In the genomic region with DNA sequence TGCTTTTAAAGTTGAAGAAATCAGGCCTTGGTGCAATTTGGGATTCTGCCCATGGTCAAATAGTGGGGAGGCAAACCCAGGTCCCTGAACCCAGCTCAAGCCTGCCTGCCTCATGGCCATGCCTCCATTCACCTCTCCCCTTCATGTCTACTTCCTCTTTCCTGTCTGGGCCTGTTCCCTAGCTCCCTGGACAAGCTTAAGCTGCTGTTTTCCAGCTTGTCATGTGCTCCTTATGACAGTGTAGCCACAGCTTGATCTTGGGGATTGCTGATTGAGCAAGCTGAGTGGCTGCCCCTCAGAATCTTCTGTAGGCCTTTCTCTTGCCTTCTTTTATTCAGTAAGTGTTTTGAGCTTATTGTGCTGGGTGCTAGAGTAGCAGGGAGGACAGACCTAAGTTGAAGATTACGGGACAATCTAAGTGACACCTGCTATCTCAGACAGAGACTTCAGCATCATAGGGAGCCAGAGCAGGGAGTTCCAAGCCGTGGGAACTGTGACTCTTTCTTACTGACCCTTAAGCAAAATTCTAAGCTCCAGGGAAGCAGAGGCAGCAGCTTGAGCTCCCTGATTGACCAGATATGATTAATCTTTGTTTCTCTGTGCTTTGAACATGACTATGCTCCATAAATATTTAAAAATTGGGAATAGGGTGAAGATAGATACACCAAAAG, we compare ENCODE assay signal across 9 cellular contexts. TPM values are rescaled to one million over a fixed set of nuclear protein-coding genes. Genes with fewer than 3 reads are reported as not detected.
DNase-seq lines count a peak whose midpoint lies in the region; ATAC-seq and TF ChIP-seq lines count a peak whose summit lies in the region.
"Had no signal": no experiment of that assay in that cellular context is flagged by ENCODE, and none has a peak within 500 bp of the region (broad histone marks: within the 10 kb centered on the region; RNA-seq: fewer than 3 reads in every experiment).

No MANE protein-coding gene starts in this region.

- H3K27me3 ChIP-seq in RWPE2 (ENCODE audit: insufficient read depth, poor library complexity, severe bottlenecking) (no peaks in the 10 kb centered on the region), right lobe of liver (no peaks in the 10 kb centered on the region)

- H3K36me3 ChIP-seq in RWPE2 (ENCODE audit: low read depth), result 0 out of 2 replicates have a peak, but pooled peaks cover 5% of the 10 kb centered on the region
- no peaks in the 10 kb centered on the region for H3K36me3 ChIP-seq in right lobe of liver

- H3K27ac ChIP-seq in RWPE2 (ENCODE audit: poor library complexity, severe bottlenecking), result peak overlapping the region; percentile 65
- peak overlapping the region; percentile 84 to 88 (median 86) for H3K27ac ChIP-seq in right lobe of liver

- intact Hi-C loops in Right ventricle myocardium inferior (cut with DNase I), result loop anchor here (10.0 kb wide), 1 partner anchor 528 kb away; a partner anchor contains a TSS
- intact Hi-C loops in cardiac septum (cut with DNase I), result loop anchor here (10.0 kb wide), 1 partner anchor 398 kb away; a partner anchor contains a TSS
- intact Hi-C loops in right lobe of liver (cut with DNase I), result no loop called here

- H3K27me3 Mint-ChIP-seq in brain, result peaks cover 3% of the 10 kb centered on the region
- no peaks in the 10 kb centered on the region for H3K27me3 Mint-ChIP-seq in stimulated activated naive CD8-positive, alpha-beta T cell treated with anti-CD3 and anti-CD28 coated beads, Interleukin-15, Interleukin-2, amounts not matched to agents 100 ng/mL and 50 ng/mL, for 24 hours

- no peak for TF ChIP-seq CTCF in RWPE2 (IDR thresholded peaks at IDR 0.05; ENCODE audit: poor library complexity, severe bottlenecking)
- TF ChIP-seq CTCF in brain (conservative IDR thresholded peaks at IDR 0.05), result no peak
- TF ChIP-seq CTCF in right lobe of liver (IDR thresholded peaks at IDR 0.05), result no peak

- H3K36me3 Mint-ChIP-seq in brain, result no peaks in the 10 kb centered on the region
- peaks cover 11% of the 10 kb centered on the region for H3K36me3 Mint-ChIP-seq in stimulated activated naive CD8-positive, alpha-beta T cell treated with anti-CD3 and anti-CD28 coated beads, Interleukin-15, Interleukin-2, amounts not matched to agents 100 ng/mL and 50 ng/mL, for 24 hours (ENCODE audit: low read depth)

- 35% methylated on average over 2 of the region's 2 CpGs for WGBS in right lobe of liver (ENCODE audit: insufficient coverage, low coverage, low lambda C conversion rate, missing lambda C conversion rate)

- TF ChIP-seq POLR2A in right lobe of liver (IDR thresholded peaks at IDR 0.05), result no peak

- H3K4me1 ChIP-seq in RWPE2 (ENCODE audit: insufficient read depth, poor library complexity, severe bottlenecking) (peaks cover 15% of the 10 kb centered on the region), right lobe of liver (peaks cover 0 to 15% (median 5%) of the 10 kb centered on the region in 4 donors)

- H3K9me3 ChIP-seq in RWPE2 (ENCODE audit: severe bottlenecking) (no peaks in the 10 kb centered on the region), right lobe of liver (no peaks in the 10 kb centered on the region)

- no peak for DNase-seq in Right ventricle myocardium inferior (ENCODE audit: missing footprints)
- no peak for DNase-seq in cardiac septum (ENCODE audit: low spot score)
- DNase-seq in RWPE2 (ENCODE audit: low spot score), result no peak
- DNase-seq in right lobe of liver, result peak in 1 of 3 donors; percentile 48
- no peak for DNase-seq in NCI-H128 (lab: John Stamatoyannopoulos, UW; ENCODE audit: unreplicated experiment)

- peak overlapping the region in 2 of 5 experiments; percentile 64 to 83 for H3K4me3 Mint-ChIP-seq in brain
- H3K4me3 Mint-ChIP-seq in stimulated activated naive CD8-positive, alpha-beta T cell treated with anti-CD3 and anti-CD28 coated beads, Interleukin-15, Interleukin-2, amounts not matched to agents 100 ng/mL and 50 ng/mL, for 24 hours, result peak overlapping the region; percentile 94

- H3K4me1 Mint-ChIP-seq in brain, result peaks cover 27% of the 10 kb centered on the region
- peaks cover 49% of the 10 kb centered on the region for H3K4me1 Mint-ChIP-seq in stimulated activated naive CD8-positive, alpha-beta T cell treated with anti-CD3 and anti-CD28 coated beads, Interleukin-15, Interleukin-2, amounts not matched to agents 100 ng/mL and 50 ng/mL, for 24 hours (ENCODE audit: low read depth)

- H3K9me3 Mint-ChIP-seq in brain, result peaks cover 0 to 3% (median 0%) of the 10 kb centered on the region in 5 experiments
- H3K9me3 Mint-ChIP-seq in stimulated activated naive CD8-positive, alpha-beta T cell treated with anti-CD3 and anti-CD28 coated beads, Interleukin-15, Interleukin-2, amounts not matched to agents 100 ng/mL and 50 ng/mL, for 24 hours, result no peaks in the 10 kb centered on the region

- peak; percentile 85 for ATAC-seq in Right ventricle myocardium inferior
- ATAC-seq in HG03060 (IDR thresholded peaks at IDR 0.05; ENCODE audit: low read depth, unreplicated experiment), result peak; percentile 14
- peak; percentile 60 for ATAC-seq in RWPE2 (ENCODE audit: low read depth)
- ATAC-seq in right lobe of liver, result peak; percentile 62 to 75 (median 71)

- H3K4me3 ChIP-seq in RWPE2 (ENCODE audit: severe bottlenecking) (peak overlapping the region; percentile 28), right lobe of liver (peak overlapping the region; percentile 38 to 58 (median 51))

- H3K27ac Mint-ChIP-seq in brain, result peak overlapping the region in 4 of 5 experiments; percentile 3 to 91 (median 85)
- peak overlapping the region; percentile 99 for H3K27ac Mint-ChIP-seq in stimulated activated naive CD8-positive, alpha-beta T cell treated with anti-CD3 and anti-CD28 coated beads, Interleukin-15, Interleukin-2, amounts not matched to agents 100 ng/mL and 50 ng/mL, for 24 hours

RNA-seq across cellular contexts. Expression of a gene that starts 0.5 kb away (rescaled TPM):
- total RNA-seq in Right ventricle myocardium inferior, result 5.3 TPM
- 4.6 TPM for total RNA-seq in cardiac septum
- 2.2 TPM for polyA plus RNA-seq in brain (ENCODE audit: insufficient read depth, low read depth, low replicate concordance)
- 10 to 100 TPM in 1 of 6 experiments, 1 to 10 TPM in 5; 5.6 to 11.6 (median 6.6) TPM for total RNA-seq in right lobe of liver
- polyA plus RNA-seq: neural cell had no signal

RNA-seq across cellular contexts. Expression of a gene that starts 10.6 kb away (rescaled TPM):
- total RNA-seq in Right ventricle myocardium inferior (6.1 TPM), cardiac septum (8.3 TPM), right lobe of liver (1 to 10 TPM; 2.8 to 6.9 (median 5.0) TPM)
- 22.1 TPM for polyA plus RNA-seq in brain (ENCODE audit: insufficient read depth, low read depth, low replicate concordance)

RNA-seq across cellular contexts. Expression of a gene that starts 55.2 kb away (rescaled TPM):
- total RNA-seq in Right ventricle myocardium inferior (14.3 TPM), cardiac septum (20.5 TPM), right lobe of liver (1 to 10 TPM; 2.0 to 6.2 (median 3.4) TPM)
- polyA plus RNA-seq in brain (ENCODE audit: insufficient read depth, low read depth, low replicate concordance), result 12.4 TPM

Comparison
In these comparisons a context has a peak if more than half of its experiments do, and no peak if none do; other contexts are left out.
1. ATAC-seq: peak in every context shown above with its lines; median percentile 85 in Right ventricle myocardium inferior; 71 in right lobe of liver; 60 in RWPE2; 14 in HG03060.
2. intact Hi-C loops: an anchor here in Right ventricle myocardium inferior (10.0 kb wide) and cardiac septum (10.0 kb wide); none called in right lobe of liver.